12 cellular contexts compared by ENCODE assay signal in genomic region chr3:72964633-72965032, GRCh38.
"Had no signal": no experiment of that assay in that cellular context is flagged by ENCODE, and none has a peak within 500 bp of the region (broad histone marks: within the 10 kb centered on the region; RNA-seq: fewer than 3 reads in every experiment).

No MANE protein-coding gene starts in this region.

- H3K27ac Mint-ChIP-seq: activated naive CD8-positive, alpha-beta T cell had no signal

- H3K27ac ChIP-seq: suprapubic skin had no signal

- DNase-seq: activated CD4-positive, CD25-positive, alpha-beta regulatory T cell; activated CD8-positive, alpha-beta memory T cell treated with anti-CD3 and anti-CD28 coated beads, Interleukin-2, amount 10 ng/mL, durations not matched to agents 7 days and 5 days; activated gamma-delta T cell; activated T-cell treated with anti-CD3 and anti-CD28 coated beads, Interleukin-2, amount 50 U/mL, for 48 hours; anterior cingulate cortex; dermis blood vessel endothelial cell; kidney; stimulated activated CD4-positive, alpha-beta T cell treated with anti-CD3 and anti-CD28 coated beads, Interleukin-2, amount 100 ng/mL, for 48 hours; stimulated activated naive CD4-positive, alpha-beta T cell treated with Interleukin-2 at 50 U/mL for 16 hours had no signal

- H3K4me3 Mint-ChIP-seq: activated CD8-positive, alpha-beta memory T cell treated with anti-CD3 and anti-CD28 coated beads, Interleukin-2, amount 10 ng/mL, durations not matched to agents 7 days and 5 days; activated naive CD8-positive, alpha-beta T cell; neural crest cell had no signal

- H3K9me3 Mint-ChIP-seq: neural crest cell had no signal

- H3K27me3 Mint-ChIP-seq: activated CD8-positive, alpha-beta memory T cell treated with anti-CD3 and anti-CD28 coated beads, Interleukin-2, amount 10 ng/mL, durations not matched to agents 7 days and 5 days; activated naive CD8-positive, alpha-beta T cell had no signal

- H3K36me3 Mint-ChIP-seq: activated CD8-positive, alpha-beta memory T cell treated with anti-CD3 and anti-CD28 coated beads, Interleukin-2, amount 10 ng/mL, durations not matched to agents 7 days and 5 days; activated naive CD8-positive, alpha-beta T cell had no signal
